Comparison of ENCODE assay signal across 8 cellular contexts in the genomic region with DNA sequence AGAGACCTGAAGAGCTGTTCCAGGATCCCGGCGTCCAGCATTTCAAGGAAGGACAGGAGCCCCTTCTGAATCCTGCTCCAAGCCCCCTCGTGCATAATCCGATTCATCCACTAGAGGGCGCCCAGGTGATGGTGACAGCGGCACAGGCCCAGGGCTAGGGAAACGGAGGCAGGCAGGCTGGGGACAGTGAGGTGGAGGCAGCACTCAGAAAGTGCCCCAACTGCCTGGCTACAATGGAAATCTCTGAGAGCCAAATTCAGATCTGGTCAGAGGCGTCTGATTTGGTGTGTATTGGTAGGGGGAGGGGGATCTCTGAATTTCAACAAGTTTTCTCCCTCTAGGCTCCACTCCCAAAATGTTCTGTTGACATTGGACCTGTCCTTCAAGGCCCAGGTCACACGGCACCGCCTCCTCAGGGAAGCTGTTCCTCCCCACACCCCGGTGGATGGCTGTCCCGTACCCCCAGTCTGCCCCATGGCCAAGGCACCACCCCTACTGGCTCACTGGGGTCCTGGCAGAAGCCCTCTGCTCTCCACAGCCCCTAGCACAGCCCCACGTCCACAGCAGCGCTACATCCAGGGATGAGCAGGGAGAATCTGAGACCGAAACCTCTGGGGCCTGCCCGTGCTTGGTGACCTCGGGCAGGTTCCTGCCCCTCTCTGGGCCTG.
DNase-seq lines count a peak whose midpoint lies in the region; ATAC-seq and TF ChIP-seq lines count a peak whose summit lies in the region.

No MANE protein-coding gene starts in this region.

- WGBS in upper lobe of left lung, 2 donors: 29 to 44% methylated on average over 11 to 17 of the region's 17 CpGs

- H3K27me3 ChIP-seq in BJ (ENCODE audit: control insufficient read depth, insufficient read depth, low read length) (no peaks in the 10 kb centered on the region), HAP-1 (ENCODE audit: low read depth) (no peaks in the 10 kb centered on the region), upper lobe of left lung (no peaks in the 10 kb centered on the region)

- CTCF ChIA-PET in BJ (lab: Yijun Ruan, JAX): interaction anchor here (0.8 to 3.8 kb wide), 8 partner anchors 8 to 81 kb away, joined by 3 to 24 read pairs (median 4); no protein-coding TSS in a partner anchor

- DNase-seq in BJ (ENCODE audit: low read depth): no peak
- DNase-seq in HAP-1 (ENCODE audit: low spot score in 2 of 2): peak; percentile 5 to 86
- DNase-seq in RPMI8226: peak; percentile 54
- DNase-seq in activated effector memory CD4-positive, alpha-beta T cell treated with anti-CD3 and anti-CD28 coated beads, Interleukin-2, amount 50 U/mL, for 16 hours: peak; percentile 86
- DNase-seq in germinal center (ENCODE audit: low spot score): peak; percentile 74
- peak; percentile 35 for DNase-seq in pons (ENCODE audit: low spot score)
- DNase-seq in upper lobe of left lung: peak in 1 of 2 donors; percentile 60

- TF ChIP-seq CTCF in BJ (IDR thresholded peaks at IDR 0.05; ENCODE audit: insufficient read depth, low read depth, low read length) (peak; percentile 91), upper lobe of left lung (IDR thresholded peaks at IDR 0.05) (peak; percentile 74 to 88 (median 80))

- TF ChIP-seq EP300 in upper lobe of left lung (IDR thresholded peaks at IDR 0.05): no peak

- POLR2A ChIA-PET in BJ (lab: Charles Lee): no interaction called here

- no peak for TF ChIP-seq POLR2A in upper lobe of left lung (IDR thresholded peaks at IDR 0.05)

- H3K36me3 ChIP-seq in BJ (ENCODE audit: control insufficient read depth, insufficient read depth, low read length): peaks cover 8% of the 10 kb centered on the region
- peaks cover 10% of the 10 kb centered on the region for H3K36me3 ChIP-seq in HAP-1 (replicated peaks)
- peaks cover 4 to 28% (median 17%) of the 10 kb centered on the region in 4 donors for H3K36me3 ChIP-seq in upper lobe of left lung

- no peak overlapping the region for H3K27ac ChIP-seq in upper lobe of left lung

- ATAC-seq in upper lobe of left lung (ENCODE audit: low FRiP score in 2 of 2): peak in 1 of 2 donors; percentile 62
- no peak for ATAC-seq in HG03025 (IDR thresholded peaks at IDR 0.05; ENCODE audit: low FRiP score, unreplicated experiment)

- in situ Hi-C loops in HAP-1 (cut with MboI; ENCODE audit: low sequenced_read_pairs): no loop called here

- H3K4me1 ChIP-seq in HAP-1 (no peaks in the 10 kb centered on the region), upper lobe of left lung (peaks cover 18 to 43% (median 23%) of the 10 kb centered on the region in 4 donors)

- H3K9me3 ChIP-seq in HAP-1 (no peaks in the 10 kb centered on the region), upper lobe of left lung (no peaks in the 10 kb centered on the region)

- H3K4me3 ChIP-seq in BJ (ENCODE audit: low read depth, low read length): no peak overlapping the region
- H3K4me3 ChIP-seq in HAP-1: no peak overlapping the region
- no peak overlapping the region for H3K4me3 ChIP-seq in upper lobe of left lung
